In the genomic region with DNA sequence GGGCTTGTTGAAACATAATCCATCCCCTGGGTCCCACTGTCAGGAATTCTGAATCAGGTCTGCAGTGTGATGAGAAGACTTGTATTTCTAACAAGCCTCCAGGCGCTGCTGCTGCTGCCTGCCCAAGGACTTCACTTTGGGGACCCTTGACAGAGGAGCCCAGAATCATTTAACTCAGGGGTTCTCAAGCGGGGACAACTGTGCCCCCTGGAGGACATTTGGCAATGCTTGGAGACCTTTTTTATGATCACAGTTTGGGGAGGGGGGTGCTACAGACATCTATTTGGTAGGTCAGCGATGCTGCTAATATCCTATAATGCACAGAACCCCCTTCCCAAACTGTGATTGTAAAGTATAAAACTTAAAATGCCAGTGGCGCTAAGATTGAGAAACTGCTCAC, we compare ENCODE assay signal across 23 cellular contexts.
"Had no signal": no experiment of that assay in that cellular context is flagged by ENCODE, and none has a peak within 500 bp of the region (broad histone marks: within the 10 kb centered on the region; RNA-seq: fewer than 3 reads in every experiment).

No MANE protein-coding gene starts in this region.

- H3K27me3 ChIP-seq: foreskin keratinocyte, pancreas, right lobe of liver, uterus had no signal

- H3K27ac ChIP-seq: foreskin keratinocyte, pancreas, right lobe of liver, suprapubic skin, transverse colon, uterus had no signal

- H3K36me3 ChIP-seq: pancreas, right lobe of liver, suprapubic skin, transverse colon, uterus had no signal

- H3K9me3 ChIP-seq: mucosa of descending colon, pancreas, right lobe of liver, suprapubic skin, transverse colon, uterus had no signal

- H3K4me3 ChIP-seq: dorsolateral prefrontal cortex, mucosa of descending colon, pancreas, right lobe of liver, suprapubic skin, transverse colon, uterus had no signal

- ATAC-seq: activated CD8-positive, alpha-beta T cell treated with anti-CD3 and anti-CD28 coated beads for 36 hours; activated T-helper 17 cell treated with anti-CD3 and anti-CD28 coated beads, Interleukin-2, amount 50 U/mL, for 72 hours; foreskin keratinocyte; left ventricle myocardium superior; mucosa of descending colon; pancreas; right lobe of liver; stimulated activated naive CD8-positive, alpha-beta T cell treated with anti-CD3 and anti-CD28 coated beads, Interleukin-15, amount 100 ng/mL, for 72 hours had no signal

- DNase-seq: activated CD4-positive, alpha-beta T cell treated with anti-CD3 and anti-CD28 coated beads, Interleukin-2, amount 10 ng/mL, durations not matched to agents 24 days and 14 days; activated CD8-positive, alpha-beta T cell treated with anti-CD3 and anti-CD28 coated beads for 36 hours; activated naive CD4-positive, alpha-beta T cell; activated naive CD8-positive, alpha-beta T cell treated with anti-CD3 and anti-CD28 coated beads, Interleukin-2, amount 10 ng/mL, durations not matched to agents 7 days and 5 days; activated T-cell treated with anti-CD3 and anti-CD28 coated beads, Interleukin-2, amount 50 U/mL, for 1 hour; anterior cingulate cortex; caudate nucleus; dorsolateral prefrontal cortex; foreskin keratinocyte; glutamatergic neuron; left ventricle myocardium superior; mucosa of descending colon; naive B cell; pancreas; right lobe of liver; small intestine; stimulated activated CD4-positive, alpha-beta T cell treated with anti-CD3 and anti-CD28 coated beads, Interleukin-15, amount 100 ng/mL, for 24 hours; stimulated activated CD4-positive, alpha-beta T cell treated with anti-CD3 and anti-CD28 coated beads, Interleukin-2, amount 100 ng/mL, for 48 hours; stimulated activated naive CD8-positive, alpha-beta T cell treated with anti-CD3 and anti-CD28 coated beads, Interleukin-15, amount 100 ng/mL, for 72 hours; transverse colon; uterus had no signal

- H3K4me1 ChIP-seq: foreskin keratinocyte, pancreas, right lobe of liver, suprapubic skin, transverse colon, uterus had no signal
